Comparison of ENCODE assay signal across 12 cellular contexts in genomic region chr18:49177812-49178211, GRCh38.
DNase-seq lines count a peak whose midpoint lies in the region; ATAC-seq, FAIRE-seq and TF ChIP-seq lines count a peak whose summit lies in the region.
"Had no signal": no experiment of that assay in that cellular context is flagged by ENCODE, and none has a peak within 500 bp of the region (broad histone marks: within the 10 kb centered on the region; RNA-seq: fewer than 3 reads in every experiment).

No MANE protein-coding gene starts in this region.

- no peak overlapping the region for H3K4me3 ChIP-seq in endothelial cell of umbilical vein (replicated peaks in 1 of 3; ENCODE audit: insufficient read depth in 1 of 3, low read depth in 1 of 3, low read length in 3 of 3)

- no peak overlapping the region for H3K4me2 ChIP-seq in endothelial cell of umbilical vein (ENCODE audit: insufficient read depth, low read length)

- H3K4me1 Mint-ChIP-seq in activated naive CD4-positive, alpha-beta T cell treated with anti-CD3 and anti-CD28 coated beads, Interleukin-2, amount 10 ng/mL, durations not matched to agents 7 days and 5 days, result peaks cover 21% of the 10 kb centered on the region

- H3K9me1 ChIP-seq in endothelial cell of umbilical vein (replicated peaks; ENCODE audit: control insufficient read depth, extremely low read depth, insufficient read depth, low read length), result no peaks in the 10 kb centered on the region

- H2AFZ ChIP-seq in endothelial cell of umbilical vein (ENCODE audit: low read depth, low read length), result no peak overlapping the region

- no peak overlapping the region for H3K9ac ChIP-seq in endothelial cell of umbilical vein (replicated peaks; ENCODE audit: extremely low read depth, insufficient read depth, low read length)

- intact Hi-C loops in endothelial cell of umbilical vein (cut with micrococcal nuclease), result loop anchor here (1.0 to 5.0 kb wide), 8 partner anchors 156 to 503 kb away; partner anchors contain the start of gene SMAD7

- no peak overlapping the region for H3K27ac ChIP-seq in endothelial cell of umbilical vein (ENCODE audit: insufficient read depth, low read depth, low read length)
- H3K27ac ChIP-seq: epithelial cell of prostate had no signal

- no peak overlapping the region for H3K4me3 Mint-ChIP-seq in activated naive CD4-positive, alpha-beta T cell treated with anti-CD3 and anti-CD28 coated beads, Interleukin-2, amount 10 ng/mL, durations not matched to agents 7 days and 5 days
- H3K4me3 Mint-ChIP-seq: CD4-positive, alpha-beta T cell had no signal

- CTCF ChIA-PET in activated naive CD4-positive, alpha-beta T cell treated with anti-CD3 and anti-CD28 coated beads, Interleukin-2, amount 10 ng/mL, durations not matched to agents 7 days and 5 days (lab: Charles Lee), result interaction anchor here (0.7 to 1.4 kb wide), 3 partner anchors 29 to 270 kb away, joined by 3 to 6 read pairs (median 4); no protein-coding TSS in a partner anchor
- CTCF ChIA-PET in endothelial cell of umbilical vein (lab: Charles Lee), result interaction anchor here (0.7 to 3.5 kb wide), 20 partner anchors 9 to 503 kb away, joined by 3 to 30 read pairs (median 4); no protein-coding TSS in a partner anchor

- H4K20me1 ChIP-seq in endothelial cell of umbilical vein (replicated peaks; ENCODE audit: control insufficient read depth, extremely low read depth, insufficient read depth, low read length), result no peaks in the 10 kb centered on the region

- H3K79me2 ChIP-seq in endothelial cell of umbilical vein (ENCODE audit: control insufficient read depth, insufficient read depth, low read length), result no peaks in the 10 kb centered on the region

- no peaks in the 10 kb centered on the region for H3K36me3 ChIP-seq in endothelial cell of umbilical vein (ENCODE audit: control insufficient read depth in 2 of 2, extremely low read depth in 1 of 2, insufficient read depth in 2 of 2, low read length in 2 of 2)

- no peaks in the 10 kb centered on the region for H3K27me3 ChIP-seq in endothelial cell of umbilical vein (ENCODE audit: control insufficient read depth in 2 of 2, insufficient read depth in 2 of 2, low read length in 2 of 2)

- no TSS peak for BruUV-seq in endothelial cell of umbilical vein (replicated peaks; lab: Mats Ljungman, UMichigan)

- peak; percentile 63 to 80 for ATAC-seq in activated naive CD4-positive, alpha-beta T cell treated with anti-CD3 and anti-CD28 coated beads, Interleukin-2, amount 50 U/mL, for 72 hours
- no peak for ATAC-seq in GM19023 (IDR thresholded peaks at IDR 0.05; ENCODE audit: unreplicated experiment)
- no peak for ATAC-seq in GM18868 (IDR thresholded peaks at IDR 0.05; ENCODE audit: unreplicated experiment)

- H3K27ac Mint-ChIP-seq in activated naive CD4-positive, alpha-beta T cell treated with anti-CD3 and anti-CD28 coated beads, Interleukin-2, amount 50 U/mL, for 72 hours, result no peak overlapping the region
- no peak overlapping the region for H3K27ac Mint-ChIP-seq in activated naive CD4-positive, alpha-beta T cell treated with anti-CD3 and anti-CD28 coated beads, Interleukin-2, amount 10 ng/mL, durations not matched to agents 7 days and 5 days
- H3K27ac Mint-ChIP-seq: CD4-positive, alpha-beta T cell had no signal

- dilution Hi-C loops in endothelial cell of umbilical vein (cut with MboI; ENCODE audit: extremely low pct_ligation_motif_present, low sequenced_read_pairs), result no loop called here

- peaks cover 18% of the 10 kb centered on the region for H3K4me1 ChIP-seq in endothelial cell of umbilical vein (ENCODE audit: control insufficient read depth, extremely low read depth, insufficient read depth, low read length)

- no peaks in the 10 kb centered on the region for H3K9me3 ChIP-seq in endothelial cell of umbilical vein (replicated peaks; ENCODE audit: control insufficient read depth, insufficient read depth, low read length)

- TF ChIP-seq POLR2A in endothelial cell of umbilical vein (IDR thresholded peaks at IDR 0.05; ENCODE audit: low read depth, low read length), result no peak

- FAIRE-seq in endothelial cell of umbilical vein (lab: Jason Lieb, UNC), result no peak

- no peaks in the 10 kb centered on the region for H3K27me3 Mint-ChIP-seq in activated naive CD4-positive, alpha-beta T cell treated with anti-CD3 and anti-CD28 coated beads, Interleukin-2, amount 10 ng/mL, durations not matched to agents 7 days and 5 days
- H3K27me3 Mint-ChIP-seq: CD4-positive, alpha-beta T cell had no signal

- DNase-seq in activated naive CD4-positive, alpha-beta T cell treated with anti-CD3 and anti-CD28 coated beads, Interleukin-2, amount 50 U/mL, for 72 hours (ENCODE audit: low spot score in 2 of 2), result no peak
- no peak for DNase-seq in activated naive CD4-positive, alpha-beta T cell treated with anti-CD3 and anti-CD28 coated beads, Interleukin-2, amount 10 ng/mL, durations not matched to agents 7 days and 5 days
- DNase-seq in RPMI7951 (ENCODE audit: low read depth), result peak; percentile 70
- no peak for DNase-seq in endothelial cell of umbilical vein (ENCODE audit: low read depth, low spot score)
- peak; percentile 61 for DNase-seq in stromal cell of bone marrow (ENCODE audit: low read depth)
- no peak for DNase-seq in SHP77 treated with DMSO at 0.1 percent for 48 hours (lab: John Stamatoyannopoulos, UW)
- DNase-seq: activated gamma-delta T cell treated with Interleukin-2 at 50 U/mL for 16 hours; CD4-positive, alpha-beta T cell; retina had no signal

- TF ChIP-seq CTCF in endothelial cell of umbilical vein (IDR thresholded peaks at IDR 0.05; ENCODE audit: extremely low read depth in 1 of 2, insufficient read depth in 1 of 2, low read depth in 1 of 2, low read length in 2 of 2), result no peak

- H3K9me3 Mint-ChIP-seq in activated naive CD4-positive, alpha-beta T cell treated with anti-CD3 and anti-CD28 coated beads, Interleukin-2, amount 50 U/mL, for 72 hours, result no peaks in the 10 kb centered on the region
- no peaks in the 10 kb centered on the region for H3K9me3 Mint-ChIP-seq in activated naive CD4-positive, alpha-beta T cell treated with anti-CD3 and anti-CD28 coated beads, Interleukin-2, amount 10 ng/mL, durations not matched to agents 7 days and 5 days
- H3K9me3 Mint-ChIP-seq: CD4-positive, alpha-beta T cell had no signal

- H3K36me3 Mint-ChIP-seq in activated naive CD4-positive, alpha-beta T cell treated with anti-CD3 and anti-CD28 coated beads, Interleukin-2, amount 50 U/mL, for 72 hours, result no peaks in the 10 kb centered on the region
- peaks cover 3% of the 10 kb centered on the region for H3K36me3 Mint-ChIP-seq in activated naive CD4-positive, alpha-beta T cell treated with anti-CD3 and anti-CD28 coated beads, Interleukin-2, amount 10 ng/mL, durations not matched to agents 7 days and 5 days

- POLR2A ChIA-PET in endothelial cell of umbilical vein (lab: Charles Lee), result no interaction called here

TF ChIP-seq in endothelial cell of umbilical vein, 7 proteins besides CTCF, POLR2A, EP300 and RAD21:
- TF ChIP-seq JUN (IDR thresholded peaks at IDR 0.05; ENCODE audit: borderline replicate concordance, insufficient read depth, insufficient read length, low read depth), result no peak
- peak; percentile 36 for TF ChIP-seq FOS (IDR thresholded peaks at IDR 0.05; ENCODE audit: borderline replicate concordance, insufficient read depth, low read length)
- no peak for TF ChIP-seq MAX (IDR thresholded peaks at IDR 0.05; ENCODE audit: insufficient read depth, insufficient read length)

Comparison
In these comparisons a context has a peak if more than half of its experiments do, and no peak if none do; other contexts are left out.
1. ATAC-seq: peak in activated naive CD4-positive, alpha-beta T cell treated with anti-CD3 and anti-CD28 coated beads, Interleukin-2, amount 50 U/mL, for 72 hours (2 of 2); none in GM19023 (single experiment) and GM18868 (single experiment).
2. DNase-seq: peak in RPMI7951 (single experiment) and stromal cell of bone marrow (single experiment); none in activated naive CD4-positive, alpha-beta T cell treated with anti-CD3 and anti-CD28 coated beads, Interleukin-2, amount 50 U/mL, for 72 hours (0 of 2), activated naive CD4-positive, alpha-beta T cell treated with anti-CD3 and anti-CD28 coated beads, Interleukin-2, amount 10 ng/mL, durations not matched to agents 7 days and 5 days (single experiment), endothelial cell of umbilical vein (single experiment) and SHP77 treated with DMSO at 0.1 percent for 48 hours (single experiment).